ENCODE assay signal across 14 cellular contexts in genomic region chr6:167797079-167797870, GRCh38. TPM values are rescaled to one million over a fixed set of nuclear protein-coding genes. Genes with fewer than 3 reads are reported as not detected.
A peak's percentile ranks its signal among the peaks of the same experiment; 100 is the strongest.
DNase-seq lines count a peak whose midpoint lies in the region; ATAC-seq, FAIRE-seq and TF ChIP-seq lines count a peak whose summit lies in the region.
"Had no signal": no experiment of that assay in that cellular context is flagged by ENCODE, and none has a peak within 500 bp of the region (broad histone marks: within the 10 kb centered on the region; RNA-seq: fewer than 3 reads in every experiment).

No MANE protein-coding gene starts in this region.

- H2BK12ac ChIP-seq in H1 (ENCODE audit: low read depth, low read length): peak overlapping the region; percentile 84; the same call in 1 of the 2 replicates

- no peak overlapping the region for H4K91ac ChIP-seq in H1 (replicated peaks; ENCODE audit: insufficient read length, low read length)

- intact Hi-C loops in heart left ventricle (cut with DNase I) (loop anchor here in 1 of 10 donors (10.0 kb wide), 1 partner anchor 102 kb away; no protein-coding TSS in a partner anchor), Right ventricle myocardium inferior (cut with DNase I) (no loop called here)

- TF ChIP-seq POLR2A in heart left ventricle (IDR thresholded peaks at IDR 0.05) (no peak), H1 (IDR thresholded peaks at IDR 0.05; ENCODE audit: control extremely low read depth in 1 of 2, low read depth in 2 of 2, low read length in 2 of 2) (no peak)

- H3K23ac ChIP-seq in H1 (ENCODE audit: insufficient read length): no peak overlapping the region

- CTCF ChIA-PET in H1 (lab: Charles Lee; ENCODE audit: partially characterized antibody): interaction anchor here (0.7 to 1.2 kb wide), 4 partner anchors 11 to 322 kb away, joined by 3 to 4 read pairs (median 3); no protein-coding TSS in a partner anchor

- H2BK15ac ChIP-seq in H1 (ENCODE audit: low read length): peak overlapping the region; percentile 92; the same call in 1 of the 2 replicates

- H3K9ac ChIP-seq in H1 (replicated peaks in 1 of 4; ENCODE audit: extremely low read depth in 1 of 4, low read depth in 3 of 4, low read length in 3 of 4): no peak overlapping the region

- peak overlapping the region in 10 of 12 donors; percentile 19 to 57 (median 49) for H3K4me3 ChIP-seq in heart left ventricle
- H3K4me3 ChIP-seq in H1 (ENCODE audit: extremely low read depth in 1 of 4, insufficient read depth in 2 of 4, low read depth in 3 of 4, low read length in 4 of 4): no peak overlapping the region
- peak overlapping the region; percentile 11 for H3K4me3 ChIP-seq in urinary bladder (ENCODE audit: low read depth, low read length)
- H3K4me3 ChIP-seq: GM12878 had no signal

- H4K5ac ChIP-seq in H1 (ENCODE audit: insufficient read length, low read depth, low read length): no peak overlapping the region

- peaks cover 0 to 27% (median 0%) of the 10 kb centered on the region in 9 donors for H3K27me3 ChIP-seq in heart left ventricle
- no peaks in the 10 kb centered on the region; a peak in 2 of 7 replicates for H3K27me3 ChIP-seq in H1 (replicated peaks in 1 of 4; ENCODE audit: control insufficient read depth in 3 of 4, extremely low read depth in 1 of 4, insufficient read depth in 3 of 4, low read length in 3 of 4)
- H3K27me3 ChIP-seq: gastrocnemius medialis had no signal

- DNase-seq in heart left ventricle: no peak
- no peak for DNase-seq in Right ventricle myocardium inferior (ENCODE audit: missing footprints)
- peak in 1 of 2 experiments; percentile 47 for DNase-seq in H1 (ENCODE audit: low read depth in 1 of 2, low spot score in 2 of 2)
- DNase-seq in mesenteric fat pad (ENCODE audit: low spot score): peak; percentile 86
- no peak for DNase-seq in caudate nucleus (lab: John Stamatoyannopoulos, UW)
- DNase-seq in hypothalamus (lab: John Stamatoyannopoulos, UW): no peak
- DNase-seq: activated CD8-positive, alpha-beta memory T cell treated with anti-CD3 and anti-CD28 coated beads, Interleukin-2, amount 50 U/mL, for 48 hours; gastrocnemius medialis; IMR-90; SHP77 had no signal

- H3K9me3 ChIP-seq in heart left ventricle (no peaks in the 10 kb centered on the region), H1 (ENCODE audit: insufficient read depth in 2 of 2, low read depth in 1 of 2, low read length in 1 of 2) (no peaks in the 10 kb centered on the region)
- H3K9me3 ChIP-seq: gastrocnemius medialis had no signal

- H2BK20ac ChIP-seq in H1 (ENCODE audit: low read length): no peak overlapping the region; the same call in 1 of the 2 replicates

- no peak overlapping the region for H3K4me2 ChIP-seq in H1 (ENCODE audit: insufficient read depth in 1 of 2, low read depth in 2 of 2, low read length in 2 of 2)

- H3K4ac ChIP-seq in H1 (replicated peaks; ENCODE audit: insufficient read length, low read depth, low read length): no peak overlapping the region

- no peaks in the 10 kb centered on the region for H3K79me1 ChIP-seq in H1 (ENCODE audit: low read depth, low read length)

- H3K56ac ChIP-seq in H1 (replicated peaks; ENCODE audit: insufficient read length, low read depth, low read length): no peak overlapping the region

- no peaks in the 10 kb centered on the region for H3K79me2 ChIP-seq in H1 (ENCODE audit: control insufficient read depth in 1 of 2, insufficient read depth in 2 of 2, low read length in 2 of 2)

- no peak overlapping the region for H3K27ac ChIP-seq in heart left ventricle
- no peak overlapping the region for H3K27ac ChIP-seq in H1 (ENCODE audit: low read depth, low read length)
- no peak overlapping the region for H3K27ac ChIP-seq in urinary bladder (ENCODE audit: low read depth)
- no peak overlapping the region for H3K27ac ChIP-seq in caudate nucleus (ENCODE audit: low read depth, low read length)
- H3K27ac ChIP-seq: gastrocnemius medialis, VCaP had no signal

- no peak for TF ChIP-seq RAD21 in H1 (IDR thresholded peaks at IDR 0.05 in 1 of 2, conservative IDR thresholded peaks at IDR 0.05 in 1 of 2; ENCODE audit: low read depth in 2 of 2, low read length in 2 of 2)

- H4K20me1 ChIP-seq in H1 (replicated peaks in 1 of 2; ENCODE audit: control insufficient read depth in 1 of 2, insufficient read depth in 2 of 2, low read length in 2 of 2): no peaks in the 10 kb centered on the region

- ATAC-seq in heart left ventricle (no peak), Right ventricle myocardium inferior (no peak), HG03039 (IDR thresholded peaks at IDR 0.05; ENCODE audit: unreplicated experiment) (no peak)

- no peak for FAIRE-seq in H1 (lab: Jason Lieb, UNC)
- FAIRE-seq: GM12878 had no signal

- H3K18ac ChIP-seq in H1 (ENCODE audit: extremely low read depth, low read length): 0 out of 2 replicates have a peak overlapping the region, but pooled peaks have one; percentile 32

- no peak overlapping the region for H3K14ac ChIP-seq in H1 (ENCODE audit: insufficient read length)

- H2AK5ac ChIP-seq in H1 (ENCODE audit: low read depth, low read length): no peak overlapping the region

- H2BK5ac ChIP-seq in H1 (ENCODE audit: low read depth, low read length): peak overlapping the region; percentile 60; the same call in 1 of the 2 replicates

- POLR2A ChIA-PET in H1 (lab: Charles Lee; ENCODE audit: partially characterized antibody): interaction anchor here (1.8 kb wide), 1 partner anchor 21 kb away, joined by 7 read pairs; no protein-coding TSS in a partner anchor

- no peak overlapping the region for H2BK120ac ChIP-seq in H1 (replicated peaks; ENCODE audit: low read depth, low read length)

- H2AFZ ChIP-seq in H1 (ENCODE audit: low read length): no peak overlapping the region

- no peak for TF ChIP-seq CTCF in heart left ventricle (IDR thresholded peaks at IDR 0.05)
- no peak for TF ChIP-seq CTCF in H1 (IDR thresholded peaks at IDR 0.05; ENCODE audit: control extremely low read depth in 1 of 3, insufficient read depth in 1 of 3, low read depth in 1 of 3, low read length in 3 of 3)

- WGBS in heart left ventricle, 4 donors: 79 to 85% (median 83%) methylated on average over 39 of the region's 39 CpGs
- WGBS in H1 (ENCODE audit: extremely low coverage in 1 of 2, insufficient coverage in 1 of 2, insufficient read length in 1 of 2, insufficient replicate concordance in 2 of 2, low coverage in 1 of 2, low lambda C conversion rate in 2 of 2, missing lambda C conversion rate in 1 of 2), 2 experiments: 87% methylated on average over 39 of the region's 39 CpGs; no CpG with 5 or more reads in 1 of the 2 experiments
- WGBS in urinary bladder: 92% methylated on average over 39 of the region's 39 CpGs

- H4K8ac ChIP-seq in H1 (ENCODE audit: extremely low read depth, insufficient read depth, low read length): peak overlapping the region; percentile 9; the same call in 1 of the 2 replicates

- H3K36me3 ChIP-seq in heart left ventricle (no peaks in the 10 kb centered on the region), H1 (ENCODE audit: control insufficient read depth in 2 of 4, insufficient read depth in 4 of 4, low read length in 3 of 4) (no peaks in the 10 kb centered on the region), urinary bladder (ENCODE audit: insufficient read depth) (no peaks in the 10 kb centered on the region)
- H3K36me3 ChIP-seq: gastrocnemius medialis had no signal

- peaks cover 0 to 23% (median 9%) of the 10 kb centered on the region in 12 donors for H3K4me1 ChIP-seq in heart left ventricle
- peaks cover 0 to 13% (median 6%) of the 10 kb centered on the region in 4 experiments; a peak in 4 of 7 replicates for H3K4me1 ChIP-seq in H1 (replicated peaks in 1 of 4; ENCODE audit: control insufficient read depth in 3 of 4, insufficient read depth in 4 of 4, low read length in 3 of 4)
- no peaks in the 10 kb centered on the region for H3K4me1 ChIP-seq in urinary bladder (ENCODE audit: insufficient read depth)

- no peaks in the 10 kb centered on the region for H3K23me2 ChIP-seq in H1 (ENCODE audit: low read depth, low read length)

- no peak for TF ChIP-seq EP300 in H1 (IDR thresholded peaks at IDR 0.05; ENCODE audit: borderline replicate concordance in 1 of 2, low read depth in 2 of 2, low read length in 2 of 2)

TF ChIP-seq in H1, 55 proteins besides CTCF, POLR2A, EP300 and RAD21 (continues in another document):
- TF ChIP-seq TAF1 (IDR thresholded peaks at IDR 0.05; ENCODE audit: low read depth, low read length) (no peak), KDM4A (IDR thresholded peaks at IDR 0.05; ENCODE audit: low read depth, low read length, severe bottlenecking) (no peak), BCL11A (IDR thresholded peaks at IDR 0.05; ENCODE audit: low read depth in 2 of 2, low read length in 2 of 2) (no peak), RXRA (IDR thresholded peaks at IDR 0.05; ENCODE audit: insufficient read depth, low read depth, low read length) (no peak), SIX5 (IDR thresholded peaks at IDR 0.05; ENCODE audit: low read depth, low read length) (no peak), NANOG (IDR thresholded peaks at IDR 0.05; ENCODE audit: insufficient read depth, low read depth, low read length, poor library complexity, severe bottlenecking) (no peak), MAX (IDR thresholded peaks at IDR 0.05) (no peak), KDM5A (IDR thresholded peaks at IDR 0.05; ENCODE audit: low read length) (no peak), TCF12 (IDR thresholded peaks at IDR 0.05; ENCODE audit: low read depth, low read length) (no peak), CHD2 (IDR thresholded peaks at IDR 0.05; ENCODE audit: low read length) (no peak), BACH1 (IDR thresholded peaks at IDR 0.05; ENCODE audit: low read length) (no peak), POU5F1 (IDR thresholded peaks at IDR 0.05; ENCODE audit: low read depth, low read length) (no peak), HDAC2 (IDR thresholded peaks at IDR 0.05; ENCODE audit: borderline replicate concordance in 1 of 2, low read depth in 2 of 2, low read length in 2 of 2) (no peak)

RNA-seq across cellular contexts. Expression of gene AFDN, which starts 29.4 kb away (rescaled TPM):
- total RNA-seq in heart left ventricle (100 to 1,000 TPM in 1 of 9 donors, 10 to 100 TPM in 8; 38.0 to 100 (median 51.8) TPM), Right ventricle myocardium inferior (58.5 TPM), mesenteric fat pad (82.3 TPM), urinary bladder (177 TPM)
- polyA plus RNA-seq in heart left ventricle (10 to 100 TPM; 27.6 to 31.5 TPM), H1 (2011; rRNA removed) (53.4 and 58.7 TPM in 2 replicates), urinary bladder (29.6 TPM)
- total RNA-seq in H1 (2021; fragmentation: NEBNext Ultra II Directional; extraction: Animal tissue kit (Norgen Biotek cat#: 25700)): 192 and 196 TPM in 2 replicates
- 95.2 TPM for polyA plus RNA-seq in H1 (2011; cell fraction: cytosol; rRNA removed)
- 239 TPM for polyA plus RNA-seq in H1 (2011; cell fraction: nucleus; rRNA removed)
- 116 to 142 TPM (median 133 TPM) in 4 replicates for polyA plus RNA-seq in H1 (2012, experiment 1 of 2)
- polyA plus RNA-seq in H1 (2012, experiment 2 of 2): 6.9 TPM
- 132 TPM for polyA plus RNA-seq in H1 (2013, experiment 1 of 2)
- 117 TPM for polyA plus RNA-seq in H1 (2013, experiment 2 of 2)
- 177 and 199 TPM in 2 replicates for polyA minus RNA-seq in H1 (2011; rRNA and poly(A)+ RNA removed)
- polyA minus RNA-seq in H1 (2011; cell fraction: cytosol; rRNA and poly(A)+ RNA removed): 154 TPM
- 329 TPM for polyA minus RNA-seq in H1 (2011; cell fraction: nucleus; rRNA and poly(A)+ RNA removed)

Comparison
In these comparisons a context has a peak if more than half of its experiments do, and no peak if none do; other contexts are left out.
1. H3K4me3 ChIP-seq: peak in heart left ventricle (10 of 12) and urinary bladder (single experiment); none in H1 (0 of 4).